ENCODE assay signal across 13 cellular contexts in the genomic region with DNA sequence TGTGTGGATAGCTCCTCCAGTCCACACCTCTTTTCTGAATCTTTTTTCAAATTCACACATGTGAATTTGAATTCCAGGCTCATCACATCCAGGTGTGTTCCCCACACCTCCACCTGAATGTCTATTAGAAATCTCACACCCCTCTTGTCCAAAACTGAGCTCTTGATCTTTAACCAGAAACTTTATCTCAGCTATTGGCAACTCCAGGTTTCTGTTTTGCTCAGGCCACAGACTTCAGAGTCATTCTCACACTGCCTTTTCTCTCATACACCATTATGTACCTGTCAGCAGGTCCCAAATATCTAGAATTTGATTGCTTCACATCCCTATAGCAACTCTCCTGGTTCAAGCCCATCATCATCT. TPM values are rescaled to one million over a fixed set of nuclear protein-coding genes. Genes with fewer than 3 reads are reported as not detected.
DNase-seq lines count a peak whose midpoint lies in the region; ATAC-seq, FAIRE-seq and TF ChIP-seq lines count a peak whose summit lies in the region.
"Had no signal": no experiment of that assay in that cellular context is flagged by ENCODE, and none has a peak within 500 bp of the region (broad histone marks: within the 10 kb centered on the region; RNA-seq: fewer than 3 reads in every experiment).

No MANE protein-coding gene starts in this region.

- DNase-seq in GM12892 (ENCODE audit: insufficient read length) = no peak
- DNase-seq in K562 (ENCODE audit: extremely low read depth in 1 of 4, low spot score in 3 of 4) = no peak
- no peak for DNase-seq in thyroid gland
- DNase-seq in tibial artery = no peak
- no peak for DNase-seq in activated naive CD4-positive, alpha-beta T cell treated with Interleukin-2 at 50 U/mL for 16 hours
- no peak for DNase-seq in frontal cortex (ENCODE audit: low spot score in 2 of 2)
- DNase-seq: H9, NCI-H2081, posterior cingulate gyrus, SW 1271 had no signal

- H3K79me2 ChIP-seq in K562 (ENCODE audit: control insufficient read depth, insufficient read depth, low read length) = no peaks in the 10 kb centered on the region

- POLR2A ChIA-PET in K562 (lab: Yijun Ruan, JAX) = interaction anchor here (0.8 to 1.0 kb wide), 3 partner anchors 12 to 27 kb away, joined by 3 to 4 read pairs (median 4); a partner anchor contains a TSS

- peak overlapping the region; percentile 79 for H3K27ac ChIP-seq in K562 (ENCODE audit: extremely low read depth, low read depth, low read length)
- no peak overlapping the region for H3K27ac ChIP-seq in thyroid gland
- no peak overlapping the region for H3K27ac ChIP-seq in tibial artery
- H3K27ac ChIP-seq: C4-2B had no signal

- H3K9me1 ChIP-seq in K562 (ENCODE audit: control insufficient read depth, insufficient read depth, low read length) = no peaks in the 10 kb centered on the region

- TF ChIP-seq CTCF in K562 (IDR thresholded peaks at IDR 0.05 in 2 of 3, conservative IDR thresholded peaks at IDR 0.05 in 1 of 3; ENCODE audit: insufficient read depth in 2 of 3, low read depth in 1 of 3, low read length in 3 of 3) = no peak
- TF ChIP-seq CTCF in thyroid gland (IDR thresholded peaks at IDR 0.05) = no peak
- TF ChIP-seq CTCF in tibial artery (IDR thresholded peaks at IDR 0.05) = no peak

- H3K9me3 ChIP-seq in K562 (replicated peaks; ENCODE audit: control insufficient read depth, insufficient read depth, low read depth, low read length) (no peaks in the 10 kb centered on the region), thyroid gland (no peaks in the 10 kb centered on the region), tibial artery (no peaks in the 10 kb centered on the region)

- peak overlapping the region; percentile 64; the same call in 1 of the 2 replicates for H3K4me2 ChIP-seq in K562 (ENCODE audit: insufficient read depth, low read length)

- H3K36me3 ChIP-seq in K562 (ENCODE audit: control insufficient read depth, insufficient read depth, low read length) = no peaks in the 10 kb centered on the region; the same call in 2 of the 3 replicates
- no peaks in the 10 kb centered on the region for H3K36me3 ChIP-seq in thyroid gland
- peaks cover 0 to 8% (median 7%) of the 10 kb centered on the region in 3 donors for H3K36me3 ChIP-seq in tibial artery

- no peak overlapping the region; a peak in 1 of 4 replicates for H3K9ac ChIP-seq in K562 (ENCODE audit: insufficient read depth in 1 of 2, low read depth in 2 of 2, low read length in 2 of 2)

- no TSS peak for BruUV-seq in K562 (replicated peaks; lab: Mats Ljungman, UMichigan)

- TF ChIP-seq POLR2A in GM12892 (IDR thresholded peaks at IDR 0.05; ENCODE audit: low read depth, low read length) (no peak), K562 (conservative IDR thresholded peaks at IDR 0.05) (no peak), thyroid gland (IDR thresholded peaks at IDR 0.05) (no peak)

- H3K27me3 ChIP-seq in K562 (ENCODE audit: control insufficient read depth in 2 of 2, insufficient read depth in 2 of 2, low read length in 2 of 2) (no peaks in the 10 kb centered on the region), thyroid gland (no peaks in the 10 kb centered on the region), tibial artery (no peaks in the 10 kb centered on the region)

- FAIRE-seq in GM12892 (lab: Jason Lieb, UNC) (peak; percentile 81), K562 (lab: Jason Lieb, UNC) (no peak), frontal cortex (lab: Jason Lieb, UNC) (no peak)

- ATAC-seq in GM19468 (IDR thresholded peaks at IDR 0.05; ENCODE audit: extremely low read depth, unreplicated experiment) (peak; percentile 49), HG03064 (IDR thresholded peaks at IDR 0.05; ENCODE audit: low read depth, unreplicated experiment) (peak; percentile 56), K562 (peak; percentile 25)

- intact Hi-C loops in K562 (cut with micrococcal nuclease) (loop anchor here (2.0 kb wide), 1 partner anchor 29 kb away; a partner anchor contains a TSS), thyroid gland (cut with DNase I) (no loop called here), tibial artery (cut with DNase I; ENCODE audit: low total_unique reads) (no loop called here)

- no peak for TF ChIP-seq RAD21 in K562 (CRISPR knock-in tag; conservative IDR thresholded peaks at IDR 0.05 in 1 of 2, IDR thresholded peaks at IDR 0.05 in 1 of 2)

- in situ Hi-C loops in K562 (cut with MboI) = no loop called here

- no peak overlapping the region for H3K4me3 ChIP-seq in K562
- no peak overlapping the region for H3K4me3 ChIP-seq in thyroid gland (replicated peaks in 1 of 3)
- no peak overlapping the region for H3K4me3 ChIP-seq in tibial artery

- no peaks in the 10 kb centered on the region for H4K20me1 ChIP-seq in K562 (replicated peaks; ENCODE audit: control insufficient read depth, insufficient read depth, low read length)

- CTCF ChIA-PET in K562 (lab: Yijun Ruan, JAX; ENCODE audit: low intra/inter-chr PET ratio) = no interaction called here

- no peak for TF ChIP-seq EP300 in K562 (IDR thresholded peaks at IDR 0.05; ENCODE audit: low read length)

- peak overlapping the region; percentile 80; the same call in 1 of the 2 replicates for H2AFZ ChIP-seq in K562 (ENCODE audit: low read depth, low read length)

- H3K4me1 ChIP-seq in K562 (replicated peaks in 1 of 2; ENCODE audit: control insufficient read depth in 2 of 2, insufficient read depth in 2 of 2, low read length in 2 of 2) (peaks cover 9 to 22% of the 10 kb centered on the region in 2 experiments), thyroid gland (no peaks in the 10 kb centered on the region), tibial artery (peaks cover 0 to 36% (median 10%) of the 10 kb centered on the region in 4 donors)

TF ChIP-seq in K562, 482 proteins besides CTCF, POLR2A, EP300 and RAD21 (continues in another document):
- TF ChIP-seq ATF7 (IDR thresholded peaks at IDR 0.05) = 0 out of 2 replicates have a peak, but pooled peaks have one; percentile 7
- no peak for TF ChIP-seq SIRT6 (IDR thresholded peaks at IDR 0.05; ENCODE audit: low read depth, low read length)
- TF ChIP-seq DPF2 (IDR thresholded peaks at IDR 0.05) = peak; percentile 10; the same call in 1 of the 2 replicates
- no peak for TF ChIP-seq GABPB1 (CRISPR knock-in tag; IDR thresholded peaks at IDR 0.05)
- TF ChIP-seq, protein P1, sequence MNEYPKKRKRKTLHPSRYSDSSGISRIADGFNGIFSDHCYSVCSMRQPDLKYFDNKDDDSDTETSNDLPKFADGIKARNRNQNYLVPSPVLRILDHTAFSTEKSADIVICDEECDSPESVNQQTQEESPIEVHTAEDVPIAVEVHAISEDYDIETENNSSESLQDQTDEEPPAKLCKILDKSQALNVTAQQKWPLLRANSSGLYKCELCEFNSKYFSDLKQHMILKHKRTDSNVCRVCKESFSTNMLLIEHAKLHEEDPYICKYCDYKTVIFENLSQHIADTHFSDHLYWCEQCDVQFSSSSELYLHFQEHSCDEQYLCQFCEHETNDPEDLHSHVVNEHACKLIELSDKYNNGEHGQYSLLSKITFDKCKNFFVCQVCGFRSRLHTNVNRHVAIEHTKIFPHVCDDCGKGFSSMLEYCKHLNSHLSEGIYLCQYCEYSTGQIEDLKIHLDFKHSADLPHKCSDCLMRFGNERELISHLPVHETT (CRISPR knock-in tag; conservative IDR thresholded peaks at IDR 0.05 in 1 of 2, IDR thresholded peaks at IDR 0.05 in 1 of 2) = peak in 1 of 2 experiments; percentile 17; a peak in 1 of 4 replicates
- no peak for TF ChIP-seq ATF1 (CRISPR knock-in tag; IDR thresholded peaks at IDR 0.05)
- TF ChIP-seq ATF1 (tag; IDR thresholded peaks at IDR 0.05) = peak; percentile 66
- peak; percentile 54 for TF ChIP-seq FOSL1 (tag; conservative IDR thresholded peaks at IDR 0.05)

RNA-seq across cellular contexts. Expression of a gene that starts 11.6 kb away (rescaled TPM):
- 4.8 TPM for polyA plus RNA-seq in GM12892 (2012; ENCODE audit: missing spikeins)
- 4.5 and 10.5 TPM in 2 replicates for total RNA-seq in K562 (2011; cell fraction: chromatin; rRNA removed; ENCODE audit: low replicate concordance)
- total RNA-seq in K562 (2011; cell fraction: nucleolus; rRNA removed) = 1.7 and 2.3 TPM in 2 replicates
- 2.8 and 4.2 TPM in 2 replicates for total RNA-seq in K562 (2011; cell fraction: nucleoplasm; rRNA removed)
- total RNA-seq in K562 (2014; rRNA removed) = 1.4 and 3.1 TPM in 2 replicates
- total RNA-seq in K562 (2014; rRNA removed; fragmentation: Illumina TruSeq; extraction: Trizol) = 3.3 and 3.9 TPM in 2 replicates
- 2.5 and 2.7 TPM in 2 replicates for total RNA-seq in K562 (2015; rRNA removed; fragmentation: Illumina TruSeq; extraction: Trizol)
- total RNA-seq in K562 (2021) = 2.2 and 4.3 TPM in 2 replicates
- polyA plus RNA-seq in K562 (2011; rRNA removed) = 6.6 and 9.9 TPM in 2 replicates
- 0.72 and 3.2 TPM in 2 replicates for polyA plus RNA-seq in K562 (2011; cell fraction: cytosol; rRNA removed)
- polyA plus RNA-seq in K562 (2011; cell fraction: nucleus; rRNA removed) = 8.3 and 16.0 TPM in 2 replicates
- polyA plus RNA-seq in K562 (2012) = 2.0 and 3.6 TPM in 2 replicates
- polyA plus RNA-seq in K562 (2014; fragmentation: Illumina TruSeq; extraction: Trizol) = 2.2 and 2.6 TPM in 2 replicates
- polyA plus RNA-seq in K562 (2014; fragmentation: Nextera tagmentation; extraction: Ambion mirVana) = 1 to 10 TPM; 6.3 to 8.3 TPM
- polyA plus RNA-seq in K562 (2014; rRNA removed) = 2.1 and 5.9 TPM in 2 replicates
- 5.0 and 6.0 TPM in 2 replicates for polyA minus RNA-seq in K562 (2011; rRNA and poly(A)+ RNA removed)
- polyA minus RNA-seq in K562 (2011; cell fraction: cytosol; rRNA and poly(A)+ RNA removed) = 1.8 and 2.8 TPM in 2 replicates
- 4.3 and 9.3 TPM in 2 replicates for polyA minus RNA-seq in K562 (2011; cell fraction: nucleus; rRNA and poly(A)+ RNA removed)
- 1 to 10 TPM; 2.4 to 5.2 (median 4.7) TPM for total RNA-seq in thyroid gland
- total RNA-seq in frontal cortex = 13.5 TPM

RNA-seq across cellular contexts. Expression of a gene that starts 28.1 kb away (rescaled TPM):
- polyA plus RNA-seq in GM12892 (2012; ENCODE audit: missing spikeins) = 19.9 TPM
- total RNA-seq in K562 (2011; cell fraction: chromatin; rRNA removed; ENCODE audit: low replicate concordance) = 11.0 and 20.0 TPM in 2 replicates
- total RNA-seq in K562 (2011; cell fraction: nucleolus; rRNA removed) = 7.2 and 7.4 TPM in 2 replicates
- 12.8 and 15.3 TPM in 2 replicates for total RNA-seq in K562 (2011; cell fraction: nucleoplasm; rRNA removed)
- total RNA-seq in K562 (2014; rRNA removed) = 25.3 and 27.3 TPM in 2 replicates
- total RNA-seq in K562 (2014; rRNA removed; fragmentation: Illumina TruSeq; extraction: Trizol) = 40.5 and 44.7 TPM in 2 replicates
- 39.0 and 42.4 TPM in 2 replicates for total RNA-seq in K562 (2015; rRNA removed; fragmentation: Illumina TruSeq; extraction: Trizol)
- total RNA-seq in K562 (2021) = 30.3 and 34.9 TPM in 2 replicates
- polyA plus RNA-seq in K562 (2011; rRNA removed) = 63.7 and 81.0 TPM in 2 replicates
- polyA plus RNA-seq in K562 (2011; cell fraction: cytosol; rRNA removed) = 14.0 and 30.1 TPM in 2 replicates
- polyA plus RNA-seq in K562 (2011; cell fraction: nucleus; rRNA removed) = 19.7 and 40.4 TPM in 2 replicates
- 36.8 and 47.2 TPM in 2 replicates for polyA plus RNA-seq in K562 (2012)
- polyA plus RNA-seq in K562 (2014; fragmentation: Illumina TruSeq; extraction: Trizol) = 29.1 TPM in 2 replicates
- 100 to 1,000 TPM; 126 to 132 TPM for polyA plus RNA-seq in K562 (2014; fragmentation: Nextera tagmentation; extraction: Ambion mirVana)
- 32.9 and 42.2 TPM in 2 replicates for polyA plus RNA-seq in K562 (2014; rRNA removed)
- 23.2 and 25.1 TPM in 2 replicates for polyA minus RNA-seq in K562 (2011; rRNA and poly(A)+ RNA removed)
- 10.3 and 13.6 TPM in 2 replicates for polyA minus RNA-seq in K562 (2011; cell fraction: cytosol; rRNA and poly(A)+ RNA removed)
- polyA minus RNA-seq in K562 (2011; cell fraction: nucleus; rRNA and poly(A)+ RNA removed) = 9.2 and 13.8 TPM in 2 replicates
- 10 to 100 TPM; 23.9 to 38.2 (median 28.8) TPM for total RNA-seq in thyroid gland
- total RNA-seq in frontal cortex = 107 TPM
